10 cellular contexts compared by ENCODE assay signal in genomic region chr11:17230867-17231851, GRCh38. TPM values are rescaled to one million over a fixed set of nuclear protein-coding genes. Genes with fewer than 3 reads are reported as not detected.
DNase-seq lines count a peak whose midpoint lies in the region; ATAC-seq and TF ChIP-seq lines count a peak whose summit lies in the region.
"Had no signal": no experiment of that assay in that cellular context is flagged by ENCODE, and none has a peak within 500 bp of the region (broad histone marks: within the 10 kb centered on the region; RNA-seq: fewer than 3 reads in every experiment).

No MANE protein-coding gene starts in this region.

- DNase-seq in activated naive CD4-positive, alpha-beta T cell treated with Interleukin-2 at 50 U/mL for 16 hours = peak; percentile 57
- DNase-seq in activated naive CD4-positive, alpha-beta T cell (lab: John Stamatoyannopoulos, UW) = no peak
- peak; percentile 80 for DNase-seq in activated CD8-positive, alpha-beta T cell treated with anti-CD3 and anti-CD28 coated beads for 36 hours
- DNase-seq in stimulated activated naive CD8-positive, alpha-beta T cell treated with anti-CD3 and anti-CD28 coated beads, Interleukin-15, amount 100 ng/mL, for 72 hours = peak; percentile 62 to 73
- DNase-seq in gastrocnemius medialis (no peak), mucosa of gallbladder (ENCODE audit: low spot score) (no peak), NCI-H524 treated with DMSO at 0.1 percent for 48 hours (lab: John Stamatoyannopoulos, UW) (no peak)
- DNase-seq: NCI-H1930, trophoblast cell had no signal

- peaks cover 0 to 2% of the 10 kb centered on the region in 2 donors for H3K4me1 ChIP-seq in gastrocnemius medialis

- H3K4me3 Mint-ChIP-seq in activated CD8-positive, alpha-beta T cell treated with anti-CD3 and anti-CD28 coated beads for 36 hours = no peak overlapping the region
- no peak overlapping the region for H3K4me3 Mint-ChIP-seq in stimulated activated naive CD8-positive, alpha-beta T cell treated with anti-CD3 and anti-CD28 coated beads, Interleukin-15, amount 100 ng/mL, for 72 hours

- in situ Hi-C loops in gastrocnemius medialis (cut with MboI; ENCODE audit: low sequenced_read_pairs in 4 of 4) = loop anchor here (10.0 to 25.0 kb wide), 3 partner anchors 264 to 294 kb away; no protein-coding TSS in a partner anchor

- CTCF ChIA-PET in activated CD8-positive, alpha-beta T cell treated with anti-CD3 and anti-CD28 coated beads for 36 hours (lab: Charles Lee) = interaction anchor here (0.8 to 2.5 kb wide), 48 partner anchors 10 to 297 kb away, joined by 3 to 26 read pairs (median 6); partner anchors contain the start of genes NCR3LG1, NUCB2, PIK3C2A and RPS13

- no peaks in the 10 kb centered on the region for H3K36me3 ChIP-seq in gastrocnemius medialis

- no peaks in the 10 kb centered on the region for H3K9me3 ChIP-seq in gastrocnemius medialis

- H3K36me3 Mint-ChIP-seq in activated CD8-positive, alpha-beta T cell treated with anti-CD3 and anti-CD28 coated beads for 36 hours (ENCODE audit: low read depth) = no peaks in the 10 kb centered on the region

- no peaks in the 10 kb centered on the region for H3K9me3 Mint-ChIP-seq in activated CD8-positive, alpha-beta T cell treated with anti-CD3 and anti-CD28 coated beads for 36 hours
- no peaks in the 10 kb centered on the region for H3K9me3 Mint-ChIP-seq in stimulated activated naive CD8-positive, alpha-beta T cell treated with anti-CD3 and anti-CD28 coated beads, Interleukin-15, amount 100 ng/mL, for 72 hours

- H3K27me3 Mint-ChIP-seq in activated CD8-positive, alpha-beta T cell treated with anti-CD3 and anti-CD28 coated beads for 36 hours = peaks cover 3% of the 10 kb centered on the region
- H3K27me3 Mint-ChIP-seq in stimulated activated naive CD8-positive, alpha-beta T cell treated with anti-CD3 and anti-CD28 coated beads, Interleukin-15, amount 100 ng/mL, for 72 hours = peaks cover 31% of the 10 kb centered on the region

- no peak overlapping the region for H3K27ac Mint-ChIP-seq in activated CD8-positive, alpha-beta T cell treated with anti-CD3 and anti-CD28 coated beads for 36 hours
- no peak overlapping the region for H3K27ac Mint-ChIP-seq in stimulated activated naive CD8-positive, alpha-beta T cell treated with anti-CD3 and anti-CD28 coated beads, Interleukin-15, amount 100 ng/mL, for 72 hours

- TF ChIP-seq CTCF in activated CD8-positive, alpha-beta T cell treated with anti-CD3 and anti-CD28 coated beads for 36 hours (IDR thresholded peaks at IDR 0.05) = no peak
- no peak for TF ChIP-seq CTCF in gastrocnemius medialis (IDR thresholded peaks at IDR 0.05 in 4 of 5, conservative IDR thresholded peaks at IDR 0.05 in 1 of 5)

- H3K27me3 ChIP-seq in gastrocnemius medialis = no peaks in the 10 kb centered on the region

- peaks cover 20% of the 10 kb centered on the region for H3K4me1 Mint-ChIP-seq in activated CD8-positive, alpha-beta T cell treated with anti-CD3 and anti-CD28 coated beads for 36 hours (ENCODE audit: low read depth)
- H3K4me1 Mint-ChIP-seq in stimulated activated naive CD8-positive, alpha-beta T cell treated with anti-CD3 and anti-CD28 coated beads, Interleukin-15, amount 100 ng/mL, for 72 hours = peaks cover 26% of the 10 kb centered on the region

- H3K4me3 ChIP-seq in gastrocnemius medialis = no peak overlapping the region

- intact Hi-C loops in activated CD8-positive, alpha-beta T cell treated with anti-CD3 and anti-CD28 coated beads for 36 hours (cut with micrococcal nuclease) = loop anchor here (2.0 to 5.0 kb wide), 4 partner anchors 46 to 276 kb away; partner anchors contain the start of genes NCR3LG1 and NUCB2
- intact Hi-C loops in gastrocnemius medialis (cut with DNase I; ENCODE audit: low total_unique reads) = no loop called here

- H3K27ac ChIP-seq in gastrocnemius medialis = no peak overlapping the region

- ATAC-seq in HG03175 (IDR thresholded peaks at IDR 0.05; ENCODE audit: unreplicated experiment) (peak; percentile 97), gastrocnemius medialis (no peak)
- ATAC-seq in activated CD8-positive, alpha-beta T cell treated with anti-CD3 and anti-CD28 coated beads for 36 hours = peak; percentile 94
- peak; percentile 99 for ATAC-seq in stimulated activated naive CD8-positive, alpha-beta T cell treated with anti-CD3 and anti-CD28 coated beads, Interleukin-15, amount 100 ng/mL, for 72 hours

- no peak for TF ChIP-seq POLR2A in gastrocnemius medialis (IDR thresholded peaks at IDR 0.05)

- POLR2A ChIA-PET in activated CD8-positive, alpha-beta T cell treated with anti-CD3 and anti-CD28 coated beads for 36 hours (lab: Charles Lee) = interaction anchor here (1.0 kb wide), 2 partner anchors 118 to 122 kb away, joined by 4 read pairs; no protein-coding TSS in a partner anchor

RNA-seq across cellular contexts. Expression of gene PIK3C2A, which starts 23.4 kb away (rescaled TPM):
- total RNA-seq in activated CD8-positive, alpha-beta T cell treated with anti-CD3 and anti-CD28 coated beads for 36 hours = 10 to 100 TPM; 24.1 to 29.3 TPM
- total RNA-seq in gastrocnemius medialis (10 to 100 TPM in 3 of 4 donors, 1 to 10 TPM in 1; 8.8 to 21.0 (median 14.8) TPM), mucosa of gallbladder (83.7 TPM)

RNA-seq across cellular contexts. Expression of gene NUCB2, which starts 45.4 kb away (rescaled TPM):
- total RNA-seq in activated CD8-positive, alpha-beta T cell treated with anti-CD3 and anti-CD28 coated beads for 36 hours = 10 to 100 TPM; 81.9 to 86.0 TPM
- total RNA-seq in gastrocnemius medialis (10 to 100 TPM; 15.1 to 59.1 (median 39.1) TPM), mucosa of gallbladder (145 TPM)

Comparison
In these comparisons a context has a peak if more than half of its experiments do, and no peak if none do; other contexts are left out.
1. DNase-seq: peak in activated naive CD4-positive, alpha-beta T cell treated with Interleukin-2 at 50 U/mL for 16 hours (single experiment), activated CD8-positive, alpha-beta T cell treated with anti-CD3 and anti-CD28 coated beads for 36 hours (single experiment) and stimulated activated naive CD8-positive, alpha-beta T cell treated with anti-CD3 and anti-CD28 coated beads, Interleukin-15, amount 100 ng/mL, for 72 hours (2 of 2); none in activated naive CD4-positive, alpha-beta T cell (0 of 4), gastrocnemius medialis (0 of 2), mucosa of gallbladder (single experiment) and NCI-H524 treated with DMSO at 0.1 percent for 48 hours (single experiment).
2. ATAC-seq: peak in HG03175 (single experiment), activated CD8-positive, alpha-beta T cell treated with anti-CD3 and anti-CD28 coated beads for 36 hours (single experiment) and stimulated activated naive CD8-positive, alpha-beta T cell treated with anti-CD3 and anti-CD28 coated beads, Interleukin-15, amount 100 ng/mL, for 72 hours (single experiment); none in gastrocnemius medialis (0 of 2).